2 cellular contexts compared by ENCODE assay signal in genomic region chr7:44221231-44221791, GRCh38.
TF ChIP-seq lines count a peak whose summit lies in the region.

No MANE protein-coding gene starts in this region.

TF ChIP-seq in IMR-90, 13 proteins besides CTCF, POLR2A, EP300 and RAD21:
- TF ChIP-seq SMC3 (IDR thresholded peaks at IDR 0.05; ENCODE audit: low read depth, low read length) (peak; percentile 14; the same call in 1 of the 2 replicates), CEBPB (IDR thresholded peaks at IDR 0.05; ENCODE audit: low read depth, low read length) (no peak), MAFK (IDR thresholded peaks at IDR 0.05; ENCODE audit: low read depth, low read length) (no peak), FOS (IDR thresholded peaks at IDR 0.05; ENCODE audit: low read depth, low read length) (no peak)

TF ChIP-seq in H1, 55 proteins besides CTCF, POLR2A, EP300 and RAD21:
- peak; percentile 76 for TF ChIP-seq MAX (IDR thresholded peaks at IDR 0.05)
- no peak for TF ChIP-seq SIX5 (IDR thresholded peaks at IDR 0.05; ENCODE audit: low read depth, low read length)
- TF ChIP-seq, protein P1, sequence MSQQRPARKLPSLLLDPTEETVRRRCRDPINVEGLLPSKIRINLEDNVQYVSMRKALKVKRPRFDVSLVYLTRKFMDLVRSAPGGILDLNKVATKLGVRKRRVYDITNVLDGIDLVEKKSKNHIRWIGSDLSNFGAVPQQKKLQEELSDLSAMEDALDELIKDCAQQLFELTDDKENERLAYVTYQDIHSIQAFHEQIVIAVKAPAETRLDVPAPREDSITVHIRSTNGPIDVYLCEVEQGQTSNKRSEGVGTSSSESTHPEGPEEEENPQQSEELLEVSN (IDR thresholded peaks at IDR 0.05), result peak; percentile 63
- no peak for TF ChIP-seq KDM1A (IDR thresholded peaks at IDR 0.05; ENCODE audit: borderline replicate concordance, low read length)
- TF ChIP-seq POLR2AphosphoS5 (IDR thresholded peaks at IDR 0.05; ENCODE audit: low read depth, low read length), result no peak
- no peak for TF ChIP-seq CEBPB (IDR thresholded peaks at IDR 0.05; ENCODE audit: low read depth, low read length)
- TF ChIP-seq CREB1 (IDR thresholded peaks at IDR 0.05), result no peak
- TF ChIP-seq TAF7 (optimal IDR thresholded peaks at IDR 0.05; ENCODE audit: borderline replicate concordance, low read depth, low read length), result no peak
- TF ChIP-seq SP1 (IDR thresholded peaks at IDR 0.05; ENCODE audit: low read depth, low read length), result no peak
- no peak for TF ChIP-seq GTF2F1 (IDR thresholded peaks at IDR 0.05; ENCODE audit: borderline replicate concordance, low read depth, low read length)
- TF ChIP-seq KDM5A (IDR thresholded peaks at IDR 0.05; ENCODE audit: low read length), result no peak
- TF ChIP-seq SAP30 (IDR thresholded peaks at IDR 0.05; ENCODE audit: insufficient read depth, insufficient replicate concordance, low read length), result no peak
- no peak for TF ChIP-seq ZNF274 (IDR thresholded peaks at IDR 0.05; ENCODE audit: borderline replicate concordance, extremely low read depth, low read length)
- TF ChIP-seq SUZ12 (IDR thresholded peaks at IDR 0.05; ENCODE audit: low read length), result no peak
- TF ChIP-seq, protein P2, sequence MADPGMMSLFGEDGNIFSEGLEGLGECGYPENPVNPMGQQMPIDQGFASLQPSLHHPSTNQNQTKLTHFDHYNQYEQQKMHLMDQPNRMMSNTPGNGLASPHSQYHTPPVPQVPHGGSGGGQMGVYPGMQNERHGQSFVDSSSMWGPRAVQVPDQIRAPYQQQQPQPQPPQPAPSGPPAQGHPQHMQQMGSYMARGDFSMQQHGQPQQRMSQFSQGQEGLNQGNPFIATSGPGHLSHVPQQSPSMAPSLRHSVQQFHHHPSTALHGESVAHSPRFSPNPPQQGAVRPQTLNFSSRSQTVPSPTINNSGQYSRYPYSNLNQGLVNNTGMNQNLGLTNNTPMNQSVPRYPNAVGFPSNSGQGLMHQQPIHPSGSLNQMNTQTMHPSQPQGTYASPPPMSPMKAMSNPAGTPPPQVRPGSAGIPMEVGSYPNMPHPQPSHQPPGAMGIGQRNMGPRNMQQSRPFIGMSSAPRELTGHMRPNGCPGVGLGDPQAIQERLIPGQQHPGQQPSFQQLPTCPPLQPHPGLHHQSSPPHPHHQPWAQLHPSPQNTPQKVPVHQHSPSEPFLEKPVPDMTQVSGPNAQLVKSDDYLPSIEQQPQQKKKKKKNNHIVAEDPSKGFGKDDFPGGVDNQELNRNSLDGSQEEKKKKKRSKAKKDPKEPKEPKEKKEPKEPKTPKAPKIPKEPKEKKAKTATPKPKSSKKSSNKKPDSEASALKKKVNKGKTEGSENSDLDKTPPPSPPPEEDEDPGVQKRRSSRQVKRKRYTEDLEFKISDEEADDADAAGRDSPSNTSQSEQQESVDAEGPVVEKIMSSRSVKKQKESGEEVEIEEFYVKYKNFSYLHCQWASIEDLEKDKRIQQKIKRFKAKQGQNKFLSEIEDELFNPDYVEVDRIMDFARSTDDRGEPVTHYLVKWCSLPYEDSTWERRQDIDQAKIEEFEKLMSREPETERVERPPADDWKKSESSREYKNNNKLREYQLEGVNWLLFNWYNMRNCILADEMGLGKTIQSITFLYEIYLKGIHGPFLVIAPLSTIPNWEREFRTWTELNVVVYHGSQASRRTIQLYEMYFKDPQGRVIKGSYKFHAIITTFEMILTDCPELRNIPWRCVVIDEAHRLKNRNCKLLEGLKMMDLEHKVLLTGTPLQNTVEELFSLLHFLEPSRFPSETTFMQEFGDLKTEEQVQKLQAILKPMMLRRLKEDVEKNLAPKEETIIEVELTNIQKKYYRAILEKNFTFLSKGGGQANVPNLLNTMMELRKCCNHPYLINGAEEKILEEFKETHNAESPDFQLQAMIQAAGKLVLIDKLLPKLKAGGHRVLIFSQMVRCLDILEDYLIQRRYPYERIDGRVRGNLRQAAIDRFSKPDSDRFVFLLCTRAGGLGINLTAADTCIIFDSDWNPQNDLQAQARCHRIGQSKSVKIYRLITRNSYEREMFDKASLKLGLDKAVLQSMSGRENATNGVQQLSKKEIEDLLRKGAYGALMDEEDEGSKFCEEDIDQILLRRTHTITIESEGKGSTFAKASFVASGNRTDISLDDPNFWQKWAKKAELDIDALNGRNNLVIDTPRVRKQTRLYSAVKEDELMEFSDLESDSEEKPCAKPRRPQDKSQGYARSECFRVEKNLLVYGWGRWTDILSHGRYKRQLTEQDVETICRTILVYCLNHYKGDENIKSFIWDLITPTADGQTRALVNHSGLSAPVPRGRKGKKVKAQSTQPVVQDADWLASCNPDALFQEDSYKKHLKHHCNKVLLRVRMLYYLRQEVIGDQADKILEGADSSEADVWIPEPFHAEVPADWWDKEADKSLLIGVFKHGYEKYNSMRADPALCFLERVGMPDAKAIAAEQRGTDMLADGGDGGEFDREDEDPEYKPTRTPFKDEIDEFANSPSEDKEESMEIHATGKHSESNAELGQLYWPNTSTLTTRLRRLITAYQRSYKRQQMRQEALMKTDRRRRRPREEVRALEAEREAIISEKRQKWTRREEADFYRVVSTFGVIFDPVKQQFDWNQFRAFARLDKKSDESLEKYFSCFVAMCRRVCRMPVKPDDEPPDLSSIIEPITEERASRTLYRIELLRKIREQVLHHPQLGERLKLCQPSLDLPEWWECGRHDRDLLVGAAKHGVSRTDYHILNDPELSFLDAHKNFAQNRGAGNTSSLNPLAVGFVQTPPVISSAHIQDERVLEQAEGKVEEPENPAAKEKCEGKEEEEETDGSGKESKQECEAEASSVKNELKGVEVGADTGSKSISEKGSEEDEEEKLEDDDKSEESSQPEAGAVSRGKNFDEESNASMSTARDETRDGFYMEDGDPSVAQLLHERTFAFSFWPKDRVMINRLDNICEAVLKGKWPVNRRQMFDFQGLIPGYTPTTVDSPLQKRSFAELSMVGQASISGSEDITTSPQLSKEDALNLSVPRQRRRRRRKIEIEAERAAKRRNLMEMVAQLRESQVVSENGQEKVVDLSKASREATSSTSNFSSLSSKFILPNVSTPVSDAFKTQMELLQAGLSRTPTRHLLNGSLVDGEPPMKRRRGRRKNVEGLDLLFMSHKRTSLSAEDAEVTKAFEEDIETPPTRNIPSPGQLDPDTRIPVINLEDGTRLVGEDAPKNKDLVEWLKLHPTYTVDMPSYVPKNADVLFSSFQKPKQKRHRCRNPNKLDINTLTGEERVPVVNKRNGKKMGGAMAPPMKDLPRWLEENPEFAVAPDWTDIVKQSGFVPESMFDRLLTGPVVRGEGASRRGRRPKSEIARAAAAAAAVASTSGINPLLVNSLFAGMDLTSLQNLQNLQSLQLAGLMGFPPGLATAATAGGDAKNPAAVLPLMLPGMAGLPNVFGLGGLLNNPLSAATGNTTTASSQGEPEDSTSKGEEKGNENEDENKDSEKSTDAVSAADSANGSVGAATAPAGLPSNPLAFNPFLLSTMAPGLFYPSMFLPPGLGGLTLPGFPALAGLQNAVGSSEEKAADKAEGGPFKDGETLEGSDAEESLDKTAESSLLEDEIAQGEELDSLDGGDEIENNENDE (IDR thresholded peaks at IDR 0.05; ENCODE audit: insufficient replicate concordance, low read length), result no peak
